In the genomic region with DNA sequence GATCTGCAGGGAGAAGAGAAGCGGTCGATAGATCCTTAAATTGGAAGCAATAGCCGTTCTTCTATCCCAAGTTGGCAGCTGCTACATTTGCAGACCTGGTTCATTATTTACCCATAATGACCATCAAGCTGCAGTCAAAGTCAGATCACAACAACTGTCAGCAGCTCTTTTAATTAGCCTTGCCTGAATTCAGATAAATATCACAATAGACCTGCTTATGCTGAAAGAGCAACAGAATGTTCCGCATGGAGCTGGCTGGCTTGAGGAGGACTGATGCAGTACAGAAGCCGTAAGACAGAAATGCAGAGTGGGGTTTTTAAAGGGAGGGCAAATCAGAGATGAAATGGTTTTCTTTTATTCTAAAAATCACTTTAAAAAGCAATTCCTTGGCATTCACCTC, we compare ENCODE assay signal across 14 cellular contexts.
A peak's percentile ranks its signal among the peaks of the same experiment; 100 is the strongest.
DNase-seq lines count a peak whose midpoint lies in the region; ATAC-seq, FAIRE-seq and TF ChIP-seq lines count a peak whose summit lies in the region.
"Had no signal": no experiment of that assay in that cellular context is flagged by ENCODE, and none has a peak within 500 bp of the region (broad histone marks: within the 10 kb centered on the region; RNA-seq: fewer than 3 reads in every experiment).

No MANE protein-coding gene starts in this region.

- DNase-seq in D721Med (ENCODE audit: insufficient read length, low spot score) (no peak), NCI-H1417 treated with DMSO at 0.1 percent for 48 hours (lab: John Stamatoyannopoulos, UW) (peak; percentile 16), SK-N-DZ (ENCODE audit: low spot score) (peak; percentile 79), pons (ENCODE audit: low spot score) (peak; percentile 60)
- no peak for DNase-seq in stimulated activated effector memory CD8-positive, alpha-beta T cell treated with anti-CD3 and anti-CD28 coated beads, Interleukin-12 subunit alpha, Interleukin-12 subunit beta, amount 100 ng/mL, for 72 hours (ENCODE audit: low spot score in 2 of 2)
- DNase-seq: DMS153, EL, NCI-H187 treated with DMSO at 0.1 percent for 48 hours, PC-9, T-helper 1 cell had no signal

- no peak for TF ChIP-seq CTCF in D721Med (IDR thresholded peaks at IDR 0.05; ENCODE audit: insufficient read depth, missing control alignments)

- FAIRE-seq in D721Med (lab: Jason Lieb, UNC): peak; percentile 64
- FAIRE-seq: K562 had no signal

- H3K36me3 Mint-ChIP-seq in stimulated activated effector memory CD8-positive, alpha-beta T cell treated with anti-CD3 and anti-CD28 coated beads, Interleukin-12 subunit alpha, Interleukin-12 subunit beta, amount 100 ng/mL, for 72 hours: no peaks in the 10 kb centered on the region

- H3K27ac Mint-ChIP-seq in stimulated activated effector memory CD8-positive, alpha-beta T cell treated with anti-CD3 and anti-CD28 coated beads, Interleukin-12 subunit alpha, Interleukin-12 subunit beta, amount 100 ng/mL, for 72 hours: no peak overlapping the region

- H3K9me3 Mint-ChIP-seq in stimulated activated effector memory CD8-positive, alpha-beta T cell treated with anti-CD3 and anti-CD28 coated beads, Interleukin-12 subunit alpha, Interleukin-12 subunit beta, amount 100 ng/mL, for 72 hours: no peaks in the 10 kb centered on the region

- no peaks in the 10 kb centered on the region for H3K4me1 Mint-ChIP-seq in stimulated activated effector memory CD8-positive, alpha-beta T cell treated with anti-CD3 and anti-CD28 coated beads, Interleukin-12 subunit alpha, Interleukin-12 subunit beta, amount 100 ng/mL, for 72 hours

- ATAC-seq in GM18909 (IDR thresholded peaks at IDR 0.05; ENCODE audit: poor library complexity, unreplicated experiment): no peak
- ATAC-seq in GM19397 (IDR thresholded peaks at IDR 0.05; ENCODE audit: unreplicated experiment): no peak
- ATAC-seq in stimulated activated effector memory CD8-positive, alpha-beta T cell treated with anti-CD3 and anti-CD28 coated beads, Interleukin-12 subunit alpha, Interleukin-12 subunit beta, amount 100 ng/mL, for 72 hours: no peak
- ATAC-seq: HCT116, K562 had no signal

- H3K4me3 Mint-ChIP-seq in stimulated activated effector memory CD8-positive, alpha-beta T cell treated with anti-CD3 and anti-CD28 coated beads, Interleukin-12 subunit alpha, Interleukin-12 subunit beta, amount 100 ng/mL, for 72 hours: no peak overlapping the region

Comparison
In these comparisons a context has a peak if more than half of its experiments do, and no peak if none do; other contexts are left out.
1. DNase-seq: peak in NCI-H1417 treated with DMSO at 0.1 percent for 48 hours (single experiment), SK-N-DZ (single experiment) and pons (single experiment); none in D721Med (single experiment) and stimulated activated effector memory CD8-positive, alpha-beta T cell treated with anti-CD3 and anti-CD28 coated beads, Interleukin-12 subunit alpha, Interleukin-12 subunit beta, amount 100 ng/mL, for 72 hours (0 of 2).